ENCODE assay signal across 20 cellular contexts in the genomic region with DNA sequence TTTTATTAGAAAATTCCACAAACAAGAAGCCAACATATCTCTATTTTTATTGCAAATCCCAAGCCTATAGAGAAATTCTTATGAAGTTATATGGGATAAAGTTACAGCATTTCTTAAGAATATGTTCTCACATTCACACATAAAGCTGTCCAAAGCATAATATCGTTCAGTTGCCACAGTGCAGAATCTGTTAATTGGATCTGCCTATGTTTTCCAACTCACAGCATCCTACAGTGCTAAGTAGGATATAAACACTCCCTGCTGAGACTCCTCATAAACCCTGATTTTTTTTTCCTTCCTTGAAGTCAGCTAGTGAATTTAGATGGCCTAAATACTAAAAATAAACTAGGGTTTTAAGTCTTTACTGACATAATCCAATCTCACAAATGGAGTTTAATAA.
"Had no signal": no experiment of that assay in that cellular context is flagged by ENCODE, and none has a peak within 500 bp of the region (broad histone marks: within the 10 kb centered on the region; RNA-seq: fewer than 3 reads in every experiment).

No MANE protein-coding gene starts in this region.

- FAIRE-seq: frontal cortex, small intestine had no signal

- H3K4me1 ChIP-seq: left lung, right lobe of liver, stomach, testis, tibial artery had no signal

- H3K36me3 ChIP-seq: left lung, right lobe of liver, stomach, tibial artery had no signal

- H3K27ac ChIP-seq: left lung, parathyroid adenoma, right lobe of liver, stomach, testis, tibial artery had no signal

- ATAC-seq: left cardiac atrium; left lung; mucosa of descending colon; natural killer cell treated with Interleukin-12 subunit alpha and Interleukin-12 subunit beta and Interleukin-15 and Interleukin-18, amount 100 ng/mL, for 72 hours; right lobe of liver had no signal

- H3K9ac ChIP-seq: parathyroid adenoma had no signal

- H3K4me3 ChIP-seq: dorsolateral prefrontal cortex, left lung, mucosa of descending colon, right lobe of liver, stomach, testis, tibial artery had no signal

- DNase-seq: dorsolateral prefrontal cortex; effector CD4-positive, alpha-beta T cell; left cardiac atrium; left lung; mesenchymal stem cell; mucosa of descending colon; naive B cell; right lobe of liver; small intestine; stimulated activated CD4-positive, alpha-beta T cell treated with anti-CD3 and anti-CD28 coated beads, Interleukin-12 subunit alpha, Interleukin-12 subunit beta, amount 100 ng/mL, for 4 hours; stimulated activated CD4-positive, alpha-beta T cell treated with anti-CD3 and anti-CD28 coated beads, Interleukin-1b, Interleukin-23, amount 100 ng/mL, for 48 hours; stimulated activated CD4-positive, alpha-beta T cell treated with anti-CD3 and anti-CD28 coated beads, Interleukin-4, amount 100 ng/mL, for 1 hour; stimulated activated CD8-positive, alpha-beta memory T cell treated with anti-CD3 and anti-CD28 coated beads, Interleukin-4, amount 100 ng/mL, for 48 hours; stimulated activated naive CD4-positive, alpha-beta T cell; stomach; testis; tibial artery had no signal

- H3K9me3 ChIP-seq: left lung, mucosa of descending colon, right lobe of liver, stomach, testis, tibial artery had no signal

- H3K27me3 ChIP-seq: dorsolateral prefrontal cortex, left lung, right lobe of liver, stomach, testis, tibial artery had no signal
